2 cellular contexts compared by ENCODE assay signal in the genomic region with DNA sequence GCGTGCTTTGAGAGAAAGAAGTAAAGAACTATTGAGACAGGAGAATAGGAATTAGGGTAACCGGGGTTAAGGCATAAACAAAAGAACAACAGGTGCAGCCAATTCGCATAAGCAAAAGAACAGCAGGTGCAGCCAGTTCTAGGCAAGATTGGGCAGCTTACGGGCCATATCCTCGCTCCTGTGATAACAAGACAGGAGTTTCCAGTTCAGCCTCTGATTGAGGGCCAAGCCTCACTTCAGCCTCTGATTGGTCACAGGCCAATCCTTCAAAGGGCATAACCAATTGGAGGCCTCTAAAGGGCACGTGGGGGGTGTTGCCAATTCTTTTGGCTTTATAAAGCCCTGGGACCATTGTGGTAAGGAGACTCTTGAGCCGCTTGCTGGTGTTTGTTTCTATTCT.
TF ChIP-seq lines count a peak whose summit lies in the region.

No MANE protein-coding gene starts in this region.

TF ChIP-seq in IMR-90, 13 proteins besides CTCF, POLR2A, EP300 and RAD21:
- TF ChIP-seq SMC3 (IDR thresholded peaks at IDR 0.05; ENCODE audit: low read depth, low read length), result no peak
- peak; percentile 35; the same call in 1 of the 2 replicates for TF ChIP-seq USF2 (IDR thresholded peaks at IDR 0.05; ENCODE audit: low read depth, low read length)
- TF ChIP-seq BHLHE40 (IDR thresholded peaks at IDR 0.05; ENCODE audit: low read depth, low read length), result no peak
TF ChIP-seq in IMR-90: peak in this region for 1.

TF ChIP-seq in WTC11, 78 proteins besides CTCF, POLR2A, EP300 and RAD21:
- TF ChIP-seq TEAD4 (CRISPR knock-in tag; IDR thresholded peaks at IDR 0.05) (no peak), SP1 (CRISPR knock-in tag; conservative IDR thresholded peaks at IDR 0.05) (no peak), TCF7 (CRISPR knock-in tag; IDR thresholded peaks at IDR 0.05; ENCODE audit: low read depth) (no peak), TP53 (CRISPR knock-in tag; IDR thresholded peaks at IDR 0.05) (no peak), EMX1 (CRISPR knock-in tag; IDR thresholded peaks at IDR 0.05) (no peak), NFYB (CRISPR knock-in tag; conservative IDR thresholded peaks at IDR 0.05; ENCODE audit: low read depth) (peak; percentile 75), CREB1 (CRISPR knock-in tag; IDR thresholded peaks at IDR 0.05) (no peak), USF2 (CRISPR knock-in tag; IDR thresholded peaks at IDR 0.05) (peak; percentile 75)
- TF ChIP-seq, protein P1, sequence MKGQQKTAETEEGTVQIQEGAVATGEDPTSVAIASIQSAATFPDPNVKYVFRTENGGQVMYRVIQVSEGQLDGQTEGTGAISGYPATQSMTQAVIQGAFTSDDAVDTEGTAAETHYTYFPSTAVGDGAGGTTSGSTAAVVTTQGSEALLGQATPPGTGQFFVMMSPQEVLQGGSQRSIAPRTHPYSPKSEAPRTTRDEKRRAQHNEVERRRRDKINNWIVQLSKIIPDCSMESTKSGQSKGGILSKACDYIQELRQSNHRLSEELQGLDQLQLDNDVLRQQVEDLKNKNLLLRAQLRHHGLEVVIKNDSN (CRISPR knock-in tag; IDR thresholded peaks at IDR 0.05), result peak; percentile 68; the same call in 1 of the 2 replicates
TF ChIP-seq in WTC11: peak in this region for 3.
